28 cellular contexts compared by ENCODE assay signal in the genomic region with DNA sequence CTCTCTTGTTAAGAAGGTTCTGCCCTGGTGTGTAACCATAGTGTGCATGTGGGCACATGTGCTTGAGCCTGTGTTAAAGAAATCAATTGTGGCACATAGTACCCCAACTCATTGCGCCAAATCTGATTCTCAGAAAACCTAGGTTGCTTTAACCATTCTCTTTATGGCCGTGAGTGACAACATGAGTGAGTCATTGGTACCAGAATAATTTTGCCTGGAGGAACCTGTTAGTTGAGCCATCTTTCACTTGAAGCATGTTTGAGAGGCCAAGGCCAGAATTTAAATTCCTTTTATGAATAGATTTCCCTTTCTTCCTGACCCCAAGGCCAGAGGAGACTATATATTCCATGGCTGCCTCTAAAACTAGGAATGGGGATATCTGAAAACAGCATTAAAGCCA. TPM values are rescaled to one million over a fixed set of nuclear protein-coding genes. Genes with fewer than 3 reads are reported as not detected.
"Had no signal": no experiment of that assay in that cellular context is flagged by ENCODE, and none has a peak within 500 bp of the region (broad histone marks: within the 10 kb centered on the region; RNA-seq: fewer than 3 reads in every experiment).

No MANE protein-coding gene starts in this region.

- H3K36me3 ChIP-seq: neutrophil, stomach, thyroid gland, upper lobe of right lung had no signal

- H3K4me1 ChIP-seq: stomach, thyroid gland, upper lobe of right lung had no signal

- DNase-seq: activated B cell treated with CpG ODN at 0.5 μM for 24 hours; activated CD4-positive, alpha-beta T cell treated with anti-CD3 and anti-CD28 coated beads for 36 hours; activated CD8-positive, alpha-beta memory T cell treated with anti-CD3 and anti-CD28 coated beads, Interleukin-2, amount 10 ng/mL, durations not matched to agents 7 days and 5 days; activated CD8-positive, alpha-beta T cell treated with anti-CD3 and anti-CD28 coated beads, Interleukin-2, amount 10 ng/mL, durations not matched to agents 7 days and 5 days; activated T-cell treated with anti-CD3 and anti-CD28 coated beads, Interleukin-2, amount 50 U/mL, for 48 hours; dorsolateral prefrontal cortex; effector memory CD4-positive, alpha-beta T cell; head of caudate nucleus; hippocampal formation; left cardiac atrium; left ventricle myocardium superior; mucosa of descending colon; naive B cell; stimulated activated CD4-positive, alpha-beta T cell treated with anti-CD3 and anti-CD28 coated beads, Interleukin-1b, Interleukin-23, amount 100 ng/mL, for 48 hours; stimulated activated naive B cell treated with anti-CD40 and anti-IgM and Interleukin-4, amounts not matched to agents 10 μg/mL and 1 μg/mL and 100 μg/mL, for 72 hours; stomach; thyroid gland; upper lobe of right lung had no signal

- H3K4me3 ChIP-seq: dorsolateral prefrontal cortex, mucosa of descending colon, smooth muscle cell, stomach, thyroid gland, upper lobe of right lung had no signal

- ATAC-seq: activated CD4-positive, alpha-beta T cell treated with anti-CD3 and anti-CD28 coated beads for 36 hours; activated CD8-positive, alpha-beta memory T cell treated with anti-CD3 and anti-CD28 coated beads, Interleukin-2, amount 10 ng/mL, durations not matched to agents 7 days and 5 days; activated CD8-positive, alpha-beta T cell treated with anti-CD3 and anti-CD28 coated beads, Interleukin-2, amount 10 ng/mL, durations not matched to agents 7 days and 5 days; left cardiac atrium; left ventricle myocardium superior; mucosa of descending colon; sciatic nerve; stimulated activated naive B cell treated with anti-CD40 and anti-IgM and Interleukin-4, amounts not matched to agents 10 μg/mL and 1 μg/mL and 100 μg/mL, for 72 hours; upper lobe of right lung had no signal

- H3K27me3 ChIP-seq: thyroid gland, upper lobe of right lung had no signal

- H3K9me3 ChIP-seq: mucosa of descending colon, neutrophil, stomach, thyroid gland, upper lobe of right lung had no signal

- H3K27ac ChIP-seq: dorsolateral prefrontal cortex, neutrophil, stomach, thyroid gland, upper lobe of right lung had no signal

RNA-seq across cellular contexts. Expression of gene SLC36A2, which starts 35.2 kb away (rescaled TPM):
- total RNA-seq: activated B cell treated with CpG ODN at 0.5 μM for 24 hours; activated CD4-positive, alpha-beta T cell treated with anti-CD3 and anti-CD28 coated beads for 36 hours; activated CD8-positive, alpha-beta memory T cell treated with anti-CD3 and anti-CD28 coated beads, Interleukin-2, amount 10 ng/mL, durations not matched to agents 7 days and 5 days; activated CD8-positive, alpha-beta T cell treated with anti-CD3 and anti-CD28 coated beads, Interleukin-2, amount 10 ng/mL, durations not matched to agents 7 days and 5 days; activated T-helper 2 cell treated with anti-CD3 and anti-CD28 coated beads, Interferon-gamma antibody, Interleukin-2, Interleukin-4, amounts not matched to agents 10 μg/mL and 5 μg/mL and 100 μg/mL, durations not matched to agents 14 hours and 24 hours and 36 hours; dorsolateral prefrontal cortex; lung microvascular endothelial cell; mesenteric fat pad; mucosa of descending colon; osteocyte; posterior vena cava; smooth muscle cell; stomach; T-helper 2 cell treated with Interferon-gamma antibody and Interleukin-4, amounts not matched to agents 100 ng/mL and 5 ng/mL, for 36 hours; thyroid gland; upper lobe of right lung had no signal
- polyA plus RNA-seq: keratinocyte, smooth muscle cell, stomach had no signal
